In the genomic region with DNA sequence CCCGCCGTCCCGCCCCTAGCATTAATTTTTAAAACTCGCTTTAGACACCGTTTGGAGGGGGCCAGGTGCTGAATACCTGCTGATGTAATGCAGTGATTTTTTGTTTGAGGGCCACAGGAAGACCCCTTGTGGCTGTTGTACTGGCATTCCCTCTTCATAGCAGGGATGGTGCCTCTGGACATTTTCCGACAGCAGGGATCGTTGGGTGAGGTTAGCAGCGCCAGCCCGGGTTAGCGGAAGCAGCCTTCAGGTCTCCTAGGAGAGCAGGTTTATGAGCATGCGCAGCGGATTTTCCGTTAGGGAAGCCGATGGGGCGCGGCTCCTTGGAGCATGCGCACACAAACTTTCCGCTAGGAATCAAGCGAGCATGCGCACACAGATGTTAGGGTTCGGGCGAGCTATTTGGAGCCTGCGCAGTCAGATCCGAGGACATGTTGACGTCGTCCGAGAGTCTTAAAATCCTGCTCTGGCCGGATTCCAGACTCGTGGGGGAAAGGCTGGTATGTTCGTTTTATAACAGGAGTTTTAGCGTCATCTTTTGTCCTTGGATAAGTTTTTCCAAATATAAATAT, we compare ENCODE assay signal across 9 cellular contexts. TPM values are rescaled to one million over a fixed set of nuclear protein-coding genes. Genes with fewer than 3 reads are reported as not detected.
A peak's percentile ranks its signal among the peaks of the same experiment; 100 is the strongest.
DNase-seq lines count a peak whose midpoint lies in the region; ATAC-seq and TF ChIP-seq lines count a peak whose summit lies in the region.
"Had no signal": no experiment of that assay in that cellular context is flagged by ENCODE, and none has a peak within 500 bp of the region (broad histone marks: within the 10 kb centered on the region; RNA-seq: fewer than 3 reads in every experiment).

No MANE protein-coding gene starts in this region.

- DNase-seq in ACHN (peak; percentile 99), endothelial cell (ENCODE audit: low spot score) (peak; percentile 96), mesenteric fat pad (ENCODE audit: low spot score) (peak; percentile 96)
- DNase-seq in NK-92 treated with Interleukin-12 subunit alpha and Interleukin-12 subunit beta, amount 100 ng/mL, for 24 hours (lab: John Stamatoyannopoulos, UW) = peak; percentile 89
- DNase-seq in activated CD8-positive, alpha-beta memory T cell treated with anti-CD3 and anti-CD28 coated beads, Interleukin-2, amount 50 U/mL, for 48 hours = peak; percentile 95
- DNase-seq in stimulated activated CD8-positive, alpha-beta memory T cell treated with anti-CD3 and anti-CD28 coated beads, Interleukin-12 subunit alpha, Interleukin-12 subunit beta, amount 100 ng/mL, for 4 hours (ENCODE audit: low read depth) = peak; percentile 86

- H3K4me1 Mint-ChIP-seq in endothelial cell (ENCODE audit: unreplicated experiment) = peaks cover 3% of the 10 kb centered on the region

- peak overlapping the region; percentile 86 for H3K4me3 Mint-ChIP-seq in endothelial cell (ENCODE audit: unreplicated experiment)

- peak overlapping the region; percentile 98 for H3K27ac Mint-ChIP-seq in endothelial cell (ENCODE audit: unreplicated experiment)

- no peaks in the 10 kb centered on the region for H3K9me3 Mint-ChIP-seq in endothelial cell (ENCODE audit: unreplicated experiment)

- TF ChIP-seq CTCF in endothelial cell (IDR thresholded peaks at IDR 0.05; ENCODE audit: unreplicated experiment) = no peak

- in situ Hi-C loops in ACHN (cut with HindIII; ENCODE audit: low pct_ligation_motif_present, low pct_unique_long_range_greater_than_20kb, low sequenced_read_pairs) = no loop called here

- ATAC-seq in GM18909 (IDR thresholded peaks at IDR 0.05; ENCODE audit: poor library complexity, unreplicated experiment) (peak; percentile 88), HG03175 (IDR thresholded peaks at IDR 0.05; ENCODE audit: unreplicated experiment) (peak; percentile 91)
- ATAC-seq: HCT116 had no signal

- peaks cover 7% of the 10 kb centered on the region for H3K27me3 Mint-ChIP-seq in endothelial cell (ENCODE audit: unreplicated experiment)

- peaks cover 11% of the 10 kb centered on the region for H3K36me3 Mint-ChIP-seq in endothelial cell (ENCODE audit: low read depth, unreplicated experiment)

RNA-seq across cellular contexts. Expression of gene C2orf74, which starts 17.2 kb away (rescaled TPM):
- total RNA-seq in endothelial cell (ENCODE audit: unreplicated experiment) (13.6 TPM), mesenteric fat pad (6.9 TPM)

Comparison
In these comparisons a context has a peak if more than half of its experiments do, and no peak if none do; other contexts are left out.
1. Peak in every context shown above with its lines: DNase-seq and ATAC-seq.